Comparison of ENCODE assay signal across 11 cellular contexts in the genomic region with DNA sequence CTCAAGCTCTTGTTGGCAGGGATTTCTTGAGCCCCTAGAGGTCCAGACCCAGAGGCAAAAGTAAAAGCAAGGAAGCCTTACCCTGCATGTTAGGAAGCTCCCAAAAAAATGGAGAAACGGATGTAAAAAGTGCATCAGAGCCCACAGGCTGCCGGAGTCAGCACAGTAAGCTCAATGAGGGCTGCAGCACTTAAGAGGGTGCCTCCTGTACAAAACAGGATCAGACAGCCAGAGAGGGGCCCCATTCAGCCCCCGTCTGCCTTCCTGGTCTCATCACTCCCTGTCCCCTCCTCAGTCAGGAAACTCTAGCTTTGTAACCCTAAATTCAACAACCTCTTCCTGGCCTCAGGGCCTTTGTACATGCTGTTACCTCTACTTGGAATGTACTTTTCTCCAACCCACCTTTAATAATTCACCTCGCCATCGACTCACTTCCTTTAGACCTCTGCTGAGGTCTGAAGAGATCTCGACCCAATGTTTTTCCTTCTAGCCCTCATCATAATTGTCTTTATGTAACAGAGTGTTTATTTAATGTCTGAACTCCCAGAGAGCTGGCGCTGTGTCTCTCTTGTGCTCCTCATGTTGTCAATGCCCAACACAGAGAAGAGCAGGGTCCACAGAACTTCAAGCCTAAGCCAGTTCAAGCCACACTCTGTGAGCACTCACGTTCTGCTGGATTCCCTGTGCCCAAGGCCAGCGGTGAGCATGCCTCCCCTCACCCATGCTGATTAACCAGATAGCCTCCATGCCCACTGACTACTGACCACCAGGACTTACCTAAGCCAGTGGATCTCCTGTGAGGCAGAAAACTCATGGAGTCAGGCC. TPM values are rescaled to one million over a fixed set of nuclear protein-coding genes. Genes with fewer than 3 reads are reported as not detected.
DNase-seq lines count a peak whose midpoint lies in the region; ATAC-seq and TF ChIP-seq lines count a peak whose summit lies in the region.
"Had no signal": no experiment of that assay in that cellular context is flagged by ENCODE, and none has a peak within 500 bp of the region (broad histone marks: within the 10 kb centered on the region; RNA-seq: fewer than 3 reads in every experiment).

No MANE protein-coding gene starts in this region.

- H3K27ac ChIP-seq in angular gyrus (ENCODE audit: low read depth, low read length): peak overlapping the region; percentile 46
- no peak overlapping the region for H3K27ac ChIP-seq in mesenchymal stem cell (ENCODE audit: low read length, poor library complexity, severe bottlenecking)
- no peak overlapping the region for H3K27ac ChIP-seq in tibial nerve

- no peak for TF ChIP-seq EP300 in tibial nerve (IDR thresholded peaks at IDR 0.05)

- H3K9me3 Mint-ChIP-seq in stimulated activated naive CD8-positive, alpha-beta T cell treated with anti-CD3 and anti-CD28 coated beads, Interleukin-15, Interleukin-2, amounts not matched to agents 100 ng/mL and 50 ng/mL, for 24 hours: no peaks in the 10 kb centered on the region
- no peaks in the 10 kb centered on the region for H3K9me3 Mint-ChIP-seq in stimulated activated naive CD8-positive, alpha-beta T cell treated with anti-CD3 and anti-CD28 coated beads, Interleukin-15, amount 100 ng/mL, for 72 hours

- H3K36me3 Mint-ChIP-seq in stimulated activated naive CD8-positive, alpha-beta T cell treated with anti-CD3 and anti-CD28 coated beads, Interleukin-15, Interleukin-2, amounts not matched to agents 100 ng/mL and 50 ng/mL, for 24 hours (ENCODE audit: low read depth): peaks cover 14% of the 10 kb centered on the region

- H2AK5ac ChIP-seq in mesenchymal stem cell (ENCODE audit: low read length, severe bottlenecking): no peak overlapping the region

- TF ChIP-seq POLR2A in tibial nerve (IDR thresholded peaks at IDR 0.05): no peak

- 79% methylated on average over 7 of the region's 9 CpGs for whole genome bisulfite sequencing in mesenchymal stem cell
- 89 to 91% methylated on average over 9 of the region's 9 CpGs for WGBS in tibial nerve, 2 donors

- TF ChIP-seq CTCF in tibial nerve (IDR thresholded peaks at IDR 0.05): no peak

- H3K4me3 Mint-ChIP-seq in stimulated activated naive CD8-positive, alpha-beta T cell treated with anti-CD3 and anti-CD28 coated beads, Interleukin-15, Interleukin-2, amounts not matched to agents 100 ng/mL and 50 ng/mL, for 24 hours: no peak overlapping the region
- H3K4me3 Mint-ChIP-seq in stimulated activated naive CD8-positive, alpha-beta T cell treated with anti-CD3 and anti-CD28 coated beads, Interleukin-15, amount 100 ng/mL, for 72 hours: peak overlapping the region in 1 of 2 donors; percentile 13

- no peak overlapping the region for H3K14ac ChIP-seq in mesenchymal stem cell (ENCODE audit: low read length in 2 of 2)

- no peak overlapping the region for H3K23ac ChIP-seq in mesenchymal stem cell (ENCODE audit: low read length in 2 of 2)

- H2BK15ac ChIP-seq in mesenchymal stem cell (ENCODE audit: low read depth, poor library complexity, severe bottlenecking): no peak overlapping the region

- no peak overlapping the region for H2BK5ac ChIP-seq in mesenchymal stem cell (ENCODE audit: low read depth, low read length, poor library complexity, severe bottlenecking)

- H2AFZ ChIP-seq in mesenchymal stem cell (ENCODE audit: low read depth, low read length): no peak overlapping the region

- no peak for ATAC-seq in stimulated activated naive CD8-positive, alpha-beta T cell treated with anti-CD3 and anti-CD28 coated beads, Interleukin-15, amount 100 ng/mL, for 72 hours

- H3K79me1 ChIP-seq in mesenchymal stem cell (replicated peaks; ENCODE audit: low read length, poor library complexity, severe bottlenecking): no peaks in the 10 kb centered on the region

- H4K8ac ChIP-seq in mesenchymal stem cell (ENCODE audit: low read length): no peak overlapping the region

- H3K27me3 ChIP-seq in mesenchymal stem cell (ENCODE audit: control insufficient read depth in 1 of 2, insufficient read depth in 1 of 2, low read length in 2 of 2): no peaks in the 10 kb centered on the region
- H3K27me3 ChIP-seq in tibial nerve: no peaks in the 10 kb centered on the region

- H3K4ac ChIP-seq in mesenchymal stem cell (ENCODE audit: low read depth in 1 of 2, low read length in 2 of 2): no peak overlapping the region

- H3K4me3 ChIP-seq in mesenchymal stem cell (ENCODE audit: insufficient read depth in 1 of 2, low read depth in 1 of 2, low read length in 2 of 2): no peak overlapping the region
- H3K4me3 ChIP-seq in tibial nerve: no peak overlapping the region
- H3K4me3 ChIP-seq: HAP-1, lung had no signal

- peak overlapping the region; percentile 54 for H4K91ac ChIP-seq in mesenchymal stem cell (ENCODE audit: low read length)

- H3K18ac ChIP-seq in mesenchymal stem cell (ENCODE audit: low read depth in 1 of 2, low read length in 2 of 2): no peak overlapping the region

- no peak overlapping the region for H2BK120ac ChIP-seq in mesenchymal stem cell (ENCODE audit: low read depth, low read length)

- peaks cover 55% of the 10 kb centered on the region for H3K4me1 Mint-ChIP-seq in stimulated activated naive CD8-positive, alpha-beta T cell treated with anti-CD3 and anti-CD28 coated beads, Interleukin-15, Interleukin-2, amounts not matched to agents 100 ng/mL and 50 ng/mL, for 24 hours (ENCODE audit: low read depth)
- peaks cover 66% of the 10 kb centered on the region for H3K4me1 Mint-ChIP-seq in stimulated activated naive CD8-positive, alpha-beta T cell treated with anti-CD3 and anti-CD28 coated beads, Interleukin-15, amount 100 ng/mL, for 72 hours

- no peak overlapping the region for H3K9ac ChIP-seq in mesenchymal stem cell (ENCODE audit: low read length)

- H2BK12ac ChIP-seq in mesenchymal stem cell (ENCODE audit: low read length in 2 of 2): no peak overlapping the region

- H3K36me3 ChIP-seq in mesenchymal stem cell (ENCODE audit: control insufficient read depth in 1 of 2, insufficient read depth in 2 of 2, low read depth in 1 of 2, low read length in 2 of 2) (peaks cover 0 to 13% of the 10 kb centered on the region in 2 experiments), tibial nerve (no peaks in the 10 kb centered on the region)

- H3K27me3 Mint-ChIP-seq in stimulated activated naive CD8-positive, alpha-beta T cell treated with anti-CD3 and anti-CD28 coated beads, Interleukin-15, Interleukin-2, amounts not matched to agents 100 ng/mL and 50 ng/mL, for 24 hours: no peaks in the 10 kb centered on the region
- no peaks in the 10 kb centered on the region for H3K27me3 Mint-ChIP-seq in stimulated activated naive CD8-positive, alpha-beta T cell treated with anti-CD3 and anti-CD28 coated beads, Interleukin-15, amount 100 ng/mL, for 72 hours

- peak overlapping the region; percentile 5 for H3K27ac Mint-ChIP-seq in stimulated activated naive CD8-positive, alpha-beta T cell treated with anti-CD3 and anti-CD28 coated beads, Interleukin-15, Interleukin-2, amounts not matched to agents 100 ng/mL and 50 ng/mL, for 24 hours
- H3K27ac Mint-ChIP-seq in stimulated activated naive CD8-positive, alpha-beta T cell treated with anti-CD3 and anti-CD28 coated beads, Interleukin-15, amount 100 ng/mL, for 72 hours: no peak overlapping the region

- H3K4me1 ChIP-seq in mesenchymal stem cell (ENCODE audit: control insufficient read depth, insufficient read depth, low read depth, low read length) (peaks cover 19% of the 10 kb centered on the region), tibial nerve (peaks cover 0 to 32% (median 7%) of the 10 kb centered on the region in 4 donors)

- DNase-seq in stimulated activated naive CD8-positive, alpha-beta T cell treated with anti-CD3 and anti-CD28 coated beads, Interleukin-15, amount 100 ng/mL, for 72 hours: no peak
- DNase-seq in mesenchymal stem cell: no peak
- no peak for DNase-seq in A172 (ENCODE audit: low spot score)
- DNase-seq in pons (ENCODE audit: low spot score): no peak
- DNase-seq in tibial nerve (ENCODE audit: low spot score in 2 of 2): no peak
- no peak for DNase-seq in SW480 (ENCODE audit: low spot score)
- DNase-seq: activated gamma-delta T cell had no signal

- no peak overlapping the region for H3K4me2 ChIP-seq in mesenchymal stem cell (ENCODE audit: low read length, poor library complexity, severe bottlenecking)

- H3K9me3 ChIP-seq in mesenchymal stem cell (ENCODE audit: control insufficient read depth, low read length) (no peaks in the 10 kb centered on the region), tibial nerve (no peaks in the 10 kb centered on the region)
- H3K9me3 ChIP-seq: HAP-1 had no signal

RNA-seq across cellular contexts. Expression of a gene that starts 2.8 kb away (rescaled TPM):
- 44.2 TPM for polyA plus RNA-seq in mesenchymal stem cell (2013, experiment 1 of 2)
- 42.6 TPM for polyA plus RNA-seq in mesenchymal stem cell (2013, experiment 2 of 2)
- 79.6 and 82.9 TPM in 2 replicates for total RNA-seq in A172 (2014; rRNA removed; shearing (Covaris generic))
- total RNA-seq in tibial nerve: 100 to 1,000 TPM; 127 to 165 (median 144) TPM
